Comparison of ENCODE assay signal across 1 cellular context in the genomic region with DNA sequence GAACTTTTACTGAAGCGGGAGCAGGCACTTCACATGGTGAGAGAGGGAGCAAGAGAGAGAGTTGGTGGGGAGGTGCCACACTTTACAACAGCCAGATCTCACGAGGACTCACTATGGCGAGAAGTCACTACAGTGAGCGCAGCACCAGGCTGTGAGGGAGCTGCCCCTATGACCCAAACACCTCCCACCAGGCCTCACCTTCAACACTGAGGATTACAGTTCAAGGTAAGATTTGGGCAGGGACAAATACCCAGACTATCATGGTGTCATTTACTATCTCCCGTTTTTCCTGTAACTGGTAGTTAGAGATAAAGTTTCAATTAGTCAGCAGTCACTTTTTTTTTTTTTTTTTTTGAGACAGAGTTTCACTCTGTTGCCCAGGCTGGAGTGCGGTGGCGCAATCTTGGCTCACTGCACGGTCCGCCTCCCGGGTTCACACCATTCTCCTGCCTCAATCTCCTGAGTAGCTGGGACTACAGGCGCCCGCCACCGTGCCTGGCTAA.
TF ChIP-seq lines count a peak whose summit lies in the region.

No MANE protein-coding gene starts in this region.

TF ChIP-seq in K562, 482 proteins besides CTCF, POLR2A, EP300 and RAD21 (continued from another document and continues in another):
- TF ChIP-seq, protein P1, sequence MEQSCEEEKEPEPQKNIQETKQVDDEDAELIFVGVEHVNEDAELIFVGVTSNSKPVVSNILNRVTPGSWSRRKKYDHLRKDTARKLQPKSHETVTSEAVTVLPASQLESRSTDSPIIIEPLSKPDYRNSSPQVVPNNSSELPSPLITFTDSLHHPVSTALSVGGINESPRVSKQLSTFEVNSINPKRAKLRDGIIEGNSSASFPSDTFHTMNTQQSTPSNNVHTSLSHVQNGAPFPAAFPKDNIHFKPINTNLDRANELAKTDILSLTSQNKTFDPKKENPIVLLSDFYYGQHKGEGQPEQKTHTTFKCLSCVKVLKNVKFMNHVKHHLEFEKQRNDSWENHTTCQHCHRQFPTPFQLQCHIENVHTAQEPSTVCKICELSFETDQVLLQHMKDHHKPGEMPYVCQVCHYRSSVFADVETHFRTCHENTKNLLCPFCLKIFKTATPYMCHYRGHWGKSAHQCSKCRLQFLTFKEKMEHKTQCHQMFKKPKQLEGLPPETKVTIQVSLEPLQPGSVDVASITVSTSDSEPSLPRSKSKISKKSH (CRISPR knock-in tag; IDR thresholded peaks at IDR 0.05), result no peak
- TF ChIP-seq NFE2 (IDR thresholded peaks at IDR 0.05; ENCODE audit: low read depth), result no peak
- TF ChIP-seq TFAM (CRISPR knock-in tag; conservative IDR thresholded peaks at IDR 0.05), result no peak
- TF ChIP-seq, protein P2, sequence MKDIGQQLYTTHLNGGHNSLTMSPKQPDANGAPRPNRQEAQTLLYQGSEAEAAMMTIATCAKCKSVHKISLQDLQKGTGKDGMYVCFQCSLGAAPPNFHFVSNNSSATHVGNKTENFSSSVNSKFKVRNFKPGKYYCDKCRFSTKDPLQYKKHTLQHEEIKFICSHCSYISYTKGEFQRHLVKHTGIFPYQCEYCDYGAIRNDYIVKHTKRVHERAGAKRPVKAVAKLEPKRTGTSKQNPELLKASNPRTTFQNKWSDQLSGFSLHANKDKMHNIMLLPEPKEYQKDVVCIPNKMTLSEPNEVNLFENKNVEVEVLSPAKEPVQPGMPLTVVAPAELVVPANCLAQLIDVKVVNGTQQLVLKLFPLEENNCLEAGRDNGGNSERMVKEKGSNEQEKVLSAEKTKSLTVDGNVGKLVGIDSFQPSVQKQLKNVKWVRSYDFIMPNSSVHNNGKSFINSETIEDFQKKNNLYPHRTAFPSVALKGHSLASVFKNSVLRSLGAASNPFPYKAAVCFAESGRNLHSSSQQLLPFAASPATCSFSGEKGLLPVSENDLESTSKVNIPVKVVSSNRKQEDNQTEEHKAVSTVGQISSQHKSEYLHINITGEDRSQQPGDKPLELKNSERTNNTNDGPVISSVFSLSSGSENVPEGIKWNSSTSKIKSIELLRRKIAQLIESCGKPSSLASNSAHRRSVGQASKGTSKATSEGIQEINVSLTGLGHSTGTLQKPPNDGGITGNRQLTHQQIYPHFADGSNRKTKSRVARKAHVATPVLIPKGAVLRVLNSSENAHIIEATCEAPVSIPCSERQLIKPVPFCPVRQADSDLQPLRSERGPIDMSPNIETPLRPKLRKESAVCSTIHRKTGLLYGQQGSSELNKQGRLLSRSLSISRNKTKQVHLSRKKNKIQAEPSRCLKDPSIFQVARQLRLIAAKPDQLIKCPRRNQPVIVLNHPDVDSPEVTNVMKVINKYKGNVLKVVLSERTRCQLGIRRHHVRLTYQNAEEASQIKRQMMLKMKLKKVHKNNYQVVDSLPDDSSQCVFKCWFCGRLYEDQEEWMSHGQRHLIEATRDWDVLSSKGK (CRISPR knock-in tag; IDR thresholded peaks at IDR 0.05), result no peak
- no peak for TF ChIP-seq CCAR2 (IDR thresholded peaks at IDR 0.05; ENCODE audit: low read depth, low read length)
- no peak for TF ChIP-seq RBM25 (IDR thresholded peaks at IDR 0.05; ENCODE audit: low read depth, low read length, severe bottlenecking)
- TF ChIP-seq, protein P3, sequence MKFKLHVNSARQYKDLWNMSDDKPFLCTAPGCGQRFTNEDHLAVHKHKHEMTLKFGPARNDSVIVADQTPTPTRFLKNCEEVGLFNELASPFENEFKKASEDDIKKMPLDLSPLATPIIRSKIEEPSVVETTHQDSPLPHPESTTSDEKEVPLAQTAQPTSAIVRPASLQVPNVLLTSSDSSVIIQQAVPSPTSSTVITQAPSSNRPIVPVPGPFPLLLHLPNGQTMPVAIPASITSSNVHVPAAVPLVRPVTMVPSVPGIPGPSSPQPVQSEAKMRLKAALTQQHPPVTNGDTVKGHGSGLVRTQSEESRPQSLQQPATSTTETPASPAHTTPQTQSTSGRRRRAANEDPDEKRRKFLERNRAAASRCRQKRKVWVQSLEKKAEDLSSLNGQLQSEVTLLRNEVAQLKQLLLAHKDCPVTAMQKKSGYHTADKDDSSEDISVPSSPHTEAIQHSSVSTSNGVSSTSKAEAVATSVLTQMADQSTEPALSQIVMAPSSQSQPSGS (CRISPR knock-in tag; IDR thresholded peaks at IDR 0.05), result no peak
- peak; percentile 45 to 62; a peak in 1 of 4 replicates for TF ChIP-seq ARNT (IDR thresholded peaks at IDR 0.05)
- TF ChIP-seq, protein P4, sequence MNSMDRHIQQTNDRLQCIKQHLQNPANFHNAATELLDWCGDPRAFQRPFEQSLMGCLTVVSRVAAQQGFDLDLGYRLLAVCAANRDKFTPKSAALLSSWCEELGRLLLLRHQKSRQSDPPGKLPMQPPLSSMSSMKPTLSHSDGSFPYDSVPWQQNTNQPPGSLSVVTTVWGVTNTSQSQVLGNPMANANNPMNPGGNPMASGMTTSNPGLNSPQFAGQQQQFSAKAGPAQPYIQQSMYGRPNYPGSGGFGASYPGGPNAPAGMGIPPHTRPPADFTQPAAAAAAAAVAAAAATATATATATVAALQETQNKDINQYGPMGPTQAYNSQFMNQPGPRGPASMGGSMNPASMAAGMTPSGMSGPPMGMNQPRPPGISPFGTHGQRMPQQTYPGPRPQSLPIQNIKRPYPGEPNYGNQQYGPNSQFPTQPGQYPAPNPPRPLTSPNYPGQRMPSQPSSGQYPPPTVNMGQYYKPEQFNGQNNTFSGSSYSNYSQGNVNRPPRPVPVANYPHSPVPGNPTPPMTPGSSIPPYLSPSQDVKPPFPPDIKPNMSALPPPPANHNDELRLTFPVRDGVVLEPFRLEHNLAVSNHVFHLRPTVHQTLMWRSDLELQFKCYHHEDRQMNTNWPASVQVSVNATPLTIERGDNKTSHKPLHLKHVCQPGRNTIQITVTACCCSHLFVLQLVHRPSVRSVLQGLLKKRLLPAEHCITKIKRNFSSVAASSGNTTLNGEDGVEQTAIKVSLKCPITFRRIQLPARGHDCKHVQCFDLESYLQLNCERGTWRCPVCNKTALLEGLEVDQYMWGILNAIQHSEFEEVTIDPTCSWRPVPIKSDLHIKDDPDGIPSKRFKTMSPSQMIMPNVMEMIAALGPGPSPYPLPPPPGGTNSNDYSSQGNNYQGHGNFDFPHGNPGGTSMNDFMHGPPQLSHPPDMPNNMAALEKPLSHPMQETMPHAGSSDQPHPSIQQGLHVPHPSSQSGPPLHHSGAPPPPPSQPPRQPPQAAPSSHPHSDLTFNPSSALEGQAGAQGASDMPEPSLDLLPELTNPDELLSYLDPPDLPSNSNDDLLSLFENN (IDR thresholded peaks at IDR 0.05; ENCODE audit: low read depth in 2 of 2, low read length in 2 of 2), result no peak
- no peak for TF ChIP-seq RBBP5 (IDR thresholded peaks at IDR 0.05; ENCODE audit: borderline replicate concordance, insufficient read depth, low read length, poor library complexity, severe bottlenecking)
- TF ChIP-seq, protein P5, sequence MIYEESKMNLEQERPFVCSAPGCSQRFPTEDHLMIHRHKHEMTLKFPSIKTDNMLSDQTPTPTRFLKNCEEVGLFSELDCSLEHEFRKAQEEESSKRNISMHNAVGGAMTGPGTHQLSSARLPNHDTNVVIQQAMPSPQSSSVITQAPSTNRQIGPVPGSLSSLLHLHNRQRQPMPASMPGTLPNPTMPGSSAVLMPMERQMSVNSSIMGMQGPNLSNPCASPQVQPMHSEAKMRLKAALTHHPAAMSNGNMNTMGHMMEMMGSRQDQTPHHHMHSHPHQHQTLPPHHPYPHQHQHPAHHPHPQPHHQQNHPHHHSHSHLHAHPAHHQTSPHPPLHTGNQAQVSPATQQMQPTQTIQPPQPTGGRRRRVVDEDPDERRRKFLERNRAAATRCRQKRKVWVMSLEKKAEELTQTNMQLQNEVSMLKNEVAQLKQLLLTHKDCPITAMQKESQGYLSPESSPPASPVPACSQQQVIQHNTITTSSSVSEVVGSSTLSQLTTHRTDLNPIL (CRISPR knock-in tag; IDR thresholded peaks at IDR 0.05), result no peak
- TF ChIP-seq PTRF (tag; IDR thresholded peaks at IDR 0.05), result no peak
- TF ChIP-seq, protein P6, sequence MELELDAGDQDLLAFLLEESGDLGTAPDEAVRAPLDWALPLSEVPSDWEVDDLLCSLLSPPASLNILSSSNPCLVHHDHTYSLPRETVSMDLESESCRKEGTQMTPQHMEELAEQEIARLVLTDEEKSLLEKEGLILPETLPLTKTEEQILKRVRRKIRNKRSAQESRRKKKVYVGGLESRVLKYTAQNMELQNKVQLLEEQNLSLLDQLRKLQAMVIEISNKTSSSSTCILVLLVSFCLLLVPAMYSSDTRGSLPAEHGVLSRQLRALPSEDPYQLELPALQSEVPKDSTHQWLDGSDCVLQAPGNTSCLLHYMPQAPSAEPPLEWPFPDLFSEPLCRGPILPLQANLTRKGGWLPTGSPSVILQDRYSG (tag; conservative IDR thresholded peaks at IDR 0.05; ENCODE audit: low read depth), result no peak
- TF ChIP-seq NRF1 (conservative IDR thresholded peaks at IDR 0.05 in 1 of 2, IDR thresholded peaks at IDR 0.05 in 1 of 2), result peak in 1 of 2 experiments; percentile 41; a peak in 1 of 4 replicates
- TF ChIP-seq, protein P7, sequence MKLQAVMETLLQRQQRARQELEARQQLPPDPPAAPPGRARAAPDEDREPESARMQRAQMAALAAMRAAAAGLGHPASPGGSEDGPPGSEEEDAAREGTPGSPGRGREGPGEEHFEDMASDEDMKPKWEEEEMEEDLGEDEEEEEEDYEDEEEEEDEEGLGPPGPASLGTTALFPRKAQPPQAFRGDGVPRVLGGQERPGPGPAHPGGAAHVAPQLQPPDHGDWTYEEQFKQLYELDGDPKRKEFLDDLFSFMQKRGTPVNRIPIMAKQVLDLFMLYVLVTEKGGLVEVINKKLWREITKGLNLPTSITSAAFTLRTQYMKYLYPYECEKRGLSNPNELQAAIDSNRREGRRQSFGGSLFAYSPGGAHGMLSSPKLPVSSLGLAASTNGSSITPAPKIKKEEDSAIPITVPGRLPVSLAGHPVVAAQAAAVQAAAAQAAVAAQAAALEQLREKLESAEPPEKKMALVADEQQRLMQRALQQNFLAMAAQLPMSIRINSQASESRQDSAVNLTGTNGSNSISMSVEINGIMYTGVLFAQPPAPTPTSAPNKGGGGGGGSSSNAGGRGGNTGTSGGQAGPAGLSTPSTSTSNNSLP (IDR thresholded peaks at IDR 0.05; ENCODE audit: borderline replicate concordance, low read depth, low read length), result peak; percentile 26; the same call in 1 of the 2 replicates
- TF ChIP-seq LARP7 (IDR thresholded peaks at IDR 0.05), result no peak
- TF ChIP-seq NBN (IDR thresholded peaks at IDR 0.05; ENCODE audit: low read depth), result peak; percentile 52; the same call in 1 of the 2 replicates
- no peak for TF ChIP-seq ZNF232 (CRISPR knock-in tag; IDR thresholded peaks at IDR 0.05)
- TF ChIP-seq, protein P8, sequence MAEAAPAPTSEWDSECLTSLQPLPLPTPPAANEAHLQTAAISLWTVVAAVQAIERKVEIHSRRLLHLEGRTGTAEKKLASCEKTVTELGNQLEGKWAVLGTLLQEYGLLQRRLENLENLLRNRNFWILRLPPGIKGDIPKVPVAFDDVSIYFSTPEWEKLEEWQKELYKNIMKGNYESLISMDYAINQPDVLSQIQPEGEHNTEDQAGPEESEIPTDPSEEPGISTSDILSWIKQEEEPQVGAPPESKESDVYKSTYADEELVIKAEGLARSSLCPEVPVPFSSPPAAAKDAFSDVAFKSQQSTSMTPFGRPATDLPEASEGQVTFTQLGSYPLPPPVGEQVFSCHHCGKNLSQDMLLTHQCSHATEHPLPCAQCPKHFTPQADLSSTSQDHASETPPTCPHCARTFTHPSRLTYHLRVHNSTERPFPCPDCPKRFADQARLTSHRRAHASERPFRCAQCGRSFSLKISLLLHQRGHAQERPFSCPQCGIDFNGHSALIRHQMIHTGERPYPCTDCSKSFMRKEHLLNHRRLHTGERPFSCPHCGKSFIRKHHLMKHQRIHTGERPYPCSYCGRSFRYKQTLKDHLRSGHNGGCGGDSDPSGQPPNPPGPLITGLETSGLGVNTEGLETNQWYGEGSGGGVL (CRISPR knock-in tag; IDR thresholded peaks at IDR 0.05), result no peak
- no peak for TF ChIP-seq RUNX1 (IDR thresholded peaks at IDR 0.05; ENCODE audit: low read depth)
- TF ChIP-seq, protein P9, sequence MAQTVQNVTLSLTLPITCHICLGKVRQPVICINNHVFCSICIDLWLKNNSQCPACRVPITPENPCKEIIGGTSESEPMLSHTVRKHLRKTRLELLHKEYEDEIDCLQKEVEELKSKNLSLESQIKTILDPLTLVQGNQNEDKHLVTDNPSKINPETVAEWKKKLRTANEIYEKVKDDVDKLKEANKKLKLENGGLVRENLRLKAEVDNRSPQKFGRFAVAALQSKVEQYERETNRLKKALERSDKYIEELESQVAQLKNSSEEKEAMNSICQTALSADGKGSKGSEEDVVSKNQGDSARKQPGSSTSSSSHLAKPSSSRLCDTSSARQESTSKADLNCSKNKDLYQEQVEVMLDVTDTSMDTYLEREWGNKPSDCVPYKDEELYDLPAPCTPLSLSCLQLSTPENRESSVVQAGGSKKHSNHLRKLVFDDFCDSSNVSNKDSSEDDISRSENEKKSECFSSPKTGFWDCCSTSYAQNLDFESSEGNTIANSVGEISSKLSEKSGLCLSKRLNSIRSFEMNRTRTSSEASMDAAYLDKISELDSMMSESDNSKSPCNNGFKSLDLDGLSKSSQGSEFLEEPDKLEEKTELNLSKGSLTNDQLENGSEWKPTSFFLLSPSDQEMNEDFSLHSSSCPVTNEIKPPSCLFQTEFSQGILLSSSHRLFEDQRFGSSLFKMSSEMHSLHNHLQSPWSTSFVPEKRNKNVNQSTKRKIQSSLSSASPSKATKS (CRISPR knock-in tag; IDR thresholded peaks at IDR 0.05), result no peak
- peak; percentile 48; the same call in 1 of the 2 replicates for TF ChIP-seq STAT5A (IDR thresholded peaks at IDR 0.05; ENCODE audit: borderline replicate concordance, low read length)
- no peak for TF ChIP-seq BRF1 (IDR thresholded peaks at IDR 0.05; ENCODE audit: borderline replicate concordance, extremely low read depth, insufficient read length)
- TF ChIP-seq, protein P10, sequence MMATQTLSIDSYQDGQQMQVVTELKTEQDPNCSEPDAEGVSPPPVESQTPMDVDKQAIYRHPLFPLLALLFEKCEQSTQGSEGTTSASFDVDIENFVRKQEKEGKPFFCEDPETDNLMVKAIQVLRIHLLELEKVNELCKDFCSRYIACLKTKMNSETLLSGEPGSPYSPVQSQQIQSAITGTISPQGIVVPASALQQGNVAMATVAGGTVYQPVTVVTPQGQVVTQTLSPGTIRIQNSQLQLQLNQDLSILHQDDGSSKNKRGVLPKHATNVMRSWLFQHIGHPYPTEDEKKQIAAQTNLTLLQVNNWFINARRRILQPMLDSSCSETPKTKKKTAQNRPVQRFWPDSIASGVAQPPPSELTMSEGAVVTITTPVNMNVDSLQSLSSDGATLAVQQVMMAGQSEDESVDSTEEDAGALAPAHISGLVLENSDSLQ (IDR thresholded peaks at IDR 0.05), result peak; percentile 40
- TF ChIP-seq, protein P11, sequence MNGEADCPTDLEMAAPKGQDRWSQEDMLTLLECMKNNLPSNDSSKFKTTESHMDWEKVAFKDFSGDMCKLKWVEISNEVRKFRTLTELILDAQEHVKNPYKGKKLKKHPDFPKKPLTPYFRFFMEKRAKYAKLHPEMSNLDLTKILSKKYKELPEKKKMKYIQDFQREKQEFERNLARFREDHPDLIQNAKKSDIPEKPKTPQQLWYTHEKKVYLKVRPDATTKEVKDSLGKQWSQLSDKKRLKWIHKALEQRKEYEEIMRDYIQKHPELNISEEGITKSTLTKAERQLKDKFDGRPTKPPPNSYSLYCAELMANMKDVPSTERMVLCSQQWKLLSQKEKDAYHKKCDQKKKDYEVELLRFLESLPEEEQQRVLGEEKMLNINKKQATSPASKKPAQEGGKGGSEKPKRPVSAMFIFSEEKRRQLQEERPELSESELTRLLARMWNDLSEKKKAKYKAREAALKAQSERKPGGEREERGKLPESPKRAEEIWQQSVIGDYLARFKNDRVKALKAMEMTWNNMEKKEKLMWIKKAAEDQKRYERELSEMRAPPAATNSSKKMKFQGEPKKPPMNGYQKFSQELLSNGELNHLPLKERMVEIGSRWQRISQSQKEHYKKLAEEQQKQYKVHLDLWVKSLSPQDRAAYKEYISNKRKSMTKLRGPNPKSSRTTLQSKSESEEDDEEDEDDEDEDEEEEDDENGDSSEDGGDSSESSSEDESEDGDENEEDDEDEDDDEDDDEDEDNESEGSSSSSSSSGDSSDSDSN (IDR thresholded peaks at IDR 0.05; ENCODE audit: borderline replicate concordance in 1 of 2, low read depth in 2 of 2, low read length in 2 of 2), result no peak
